Comparison of ENCODE assay signal across 9 cellular contexts in the genomic region with DNA sequence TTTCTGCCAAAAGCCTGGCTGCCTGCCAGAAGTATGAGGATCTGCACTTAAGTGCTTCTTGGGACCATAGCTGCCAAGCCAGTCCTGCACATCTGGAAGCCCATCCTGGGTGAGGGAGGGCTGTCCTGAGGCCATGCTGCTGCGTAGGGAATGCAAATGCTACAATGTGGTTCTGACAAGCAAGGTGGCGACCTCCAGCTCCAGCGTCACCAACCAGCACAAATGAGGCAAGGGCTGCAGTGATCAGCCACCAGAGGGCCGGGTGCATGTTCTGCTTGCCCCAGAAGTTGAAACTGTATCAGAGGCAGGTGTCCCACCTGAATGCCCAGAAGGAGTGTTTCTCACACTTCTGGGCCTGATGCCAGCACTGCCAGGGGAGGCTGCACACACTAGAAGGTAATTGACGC.
DNase-seq lines count a peak whose midpoint lies in the region; ATAC-seq and TF ChIP-seq lines count a peak whose summit lies in the region.
"Had no signal": no experiment of that assay in that cellular context is flagged by ENCODE, and none has a peak within 500 bp of the region (broad histone marks: within the 10 kb centered on the region; RNA-seq: fewer than 3 reads in every experiment).

No MANE protein-coding gene starts in this region.

- H3K4me3 Mint-ChIP-seq in T-helper 17 cell: no peak overlapping the region

- no peak for TF ChIP-seq CTCF in right atrium auricular region (IDR thresholded peaks at IDR 0.05)

- no peaks in the 10 kb centered on the region for H3K36me3 ChIP-seq in right atrium auricular region
- H3K36me3 ChIP-seq: BLaER1 treated with 17β-estradiol and CSF1 and Interleukin-3, amounts not matched to agents 10 nM and 100 nM had no signal

- H3K27ac Mint-ChIP-seq in T-helper 17 cell: no peak overlapping the region

- peaks cover 16% of the 10 kb centered on the region for H3K27me3 Mint-ChIP-seq in T-helper 17 cell

- no peak overlapping the region for H3K4me3 ChIP-seq in right atrium auricular region
- H3K4me3 ChIP-seq: BLaER1 treated with 17β-estradiol and CSF1 and Interleukin-3, amounts not matched to agents 10 nM and 100 nM had no signal

- no peaks in the 10 kb centered on the region for H3K4me1 ChIP-seq in right atrium auricular region

- no peaks in the 10 kb centered on the region for H3K27me3 ChIP-seq in right atrium auricular region
- H3K27me3 ChIP-seq: BLaER1 treated with 17β-estradiol and CSF1 and Interleukin-3, amounts not matched to agents 10 nM and 100 nM had no signal

- DNase-seq in activated CD4-positive, alpha-beta T cell treated with anti-CD3 and anti-CD28 coated beads for 48 hours: peak; percentile 45
- no peak for DNase-seq in activated CD4-positive, alpha-beta T cell treated with anti-CD3 and anti-CD28 coated beads, Interleukin-2, amount 50 U/mL, for 4 hours
- DNase-seq in NCI-H524 (lab: John Stamatoyannopoulos, UW): peak; percentile 71 to 85
- peak; percentile 1 for DNase-seq in iris pigment epithelial cell (ENCODE audit: low read depth)
- DNase-seq in T-helper 17 cell: no peak
- no peak for DNase-seq in right atrium auricular region (ENCODE audit: low spot score)

- peak; percentile 55 for ATAC-seq in HG02852 (IDR thresholded peaks at IDR 0.05; ENCODE audit: unreplicated experiment)
- ATAC-seq in HG03439 (IDR thresholded peaks at IDR 0.05; ENCODE audit: unreplicated experiment): no peak
- ATAC-seq in T-helper 17 cell: no peak

- no peaks in the 10 kb centered on the region for H3K36me3 Mint-ChIP-seq in T-helper 17 cell (ENCODE audit: low read depth)

- H3K27ac ChIP-seq in right atrium auricular region: no peak overlapping the region
- H3K27ac ChIP-seq: BLaER1 treated with 17β-estradiol and CSF1 and Interleukin-3, amounts not matched to agents 10 nM and 100 nM had no signal

- no peaks in the 10 kb centered on the region for H3K4me1 Mint-ChIP-seq in T-helper 17 cell

- H3K9me3 ChIP-seq in T-helper 17 cell (ENCODE audit: control insufficient read depth, low read length, poor library complexity, severe bottlenecking) (no peaks in the 10 kb centered on the region), right atrium auricular region (no peaks in the 10 kb centered on the region)
- H3K9me3 ChIP-seq: BLaER1 treated with 17β-estradiol and CSF1 and Interleukin-3, amounts not matched to agents 10 nM and 100 nM had no signal

Comparison
In these comparisons a context has a peak if more than half of its experiments do, and no peak if none do; other contexts are left out.
1. DNase-seq: peak in activated CD4-positive, alpha-beta T cell treated with anti-CD3 and anti-CD28 coated beads for 48 hours (single experiment), NCI-H524 (2 of 2) and iris pigment epithelial cell (single experiment); none in activated CD4-positive, alpha-beta T cell treated with anti-CD3 and anti-CD28 coated beads, Interleukin-2, amount 50 U/mL, for 4 hours (0 of 2), T-helper 17 cell (0 of 3) and right atrium auricular region (single experiment).